8 cellular contexts compared by ENCODE assay signal in genomic region chr11:64759722-64760719, GRCh38. TPM values are rescaled to one million over a fixed set of nuclear protein-coding genes. Genes with fewer than 3 reads are reported as not detected.
DNase-seq lines count a peak whose midpoint lies in the region; ATAC-seq and TF ChIP-seq lines count a peak whose summit lies in the region.

Gene PYGM (minus strand): TSS chr11:64759974. CDS start chr11:64759898, 76 bp downstream.

- peak within 1 kb of the TSS; percentile 54 to 96 (median 75) for H3K4me3 Mint-ChIP-seq in naive thymus-derived CD4-positive, alpha-beta T cell

- no peaks in the 10 kb centered on the region for H3K27me3 Mint-ChIP-seq in naive thymus-derived CD4-positive, alpha-beta T cell

- H3K4me3 ChIP-seq in BE2C (ENCODE audit: low read depth, low read length) (no peak within 1 kb of the TSS), Peyer's patch (peak within 1 kb of the TSS in 1 of 4 donors; percentile 21)
- no peak within 1 kb of the TSS for H3K4me3 ChIP-seq in naive thymus-derived CD4-positive, alpha-beta T cell (ENCODE audit: low read length)

- POLR2A ChIA-PET in naive thymus-derived CD4-positive, alpha-beta T cell (lab: Charles Lee), result interaction anchor here (0.6 to 39.7 kb wide), 7 partner anchors 5 to 430 kb away, joined by 3 to 1956 read pairs (median 4); partner anchors contain the start of genes PYGM, RASGRP2 and SF1

- H3K9me3 ChIP-seq in BE2C (no peaks in the 10 kb centered on the region), Peyer's patch (no peaks in the 10 kb centered on the region)
- no peaks in the 10 kb centered on the region for H3K9me3 ChIP-seq in naive thymus-derived CD4-positive, alpha-beta T cell (ENCODE audit: control insufficient read depth in 2 of 3, low read length in 3 of 3)

- H3K36me3 Mint-ChIP-seq in naive thymus-derived CD4-positive, alpha-beta T cell, result peaks cover 12 to 25% (median 16%) of the 10 kb centered on the region in 5 donors

- no peak for TF ChIP-seq POLR2A in Peyer's patch (IDR thresholded peaks at IDR 0.05)

- peaks cover 0 to 9% (median 0%) of the 10 kb centered on the region in 11 donors for H3K9me3 Mint-ChIP-seq in naive thymus-derived CD4-positive, alpha-beta T cell

- H3K27ac Mint-ChIP-seq in naive thymus-derived CD4-positive, alpha-beta T cell, result peak within 1 kb of the TSS; percentile 86 to 95 (median 92)

- H3K36me3 ChIP-seq in BE2C, result peaks cover 24% of the 10 kb centered on the region
- peaks cover 0 to 26% (median 0%) of the 10 kb centered on the region in 3 donors for H3K36me3 ChIP-seq in Peyer's patch
- peaks cover 0 to 20% (median 4%) of the 10 kb centered on the region in 3 experiments for H3K36me3 ChIP-seq in naive thymus-derived CD4-positive, alpha-beta T cell (ENCODE audit: control insufficient read depth in 2 of 3, insufficient read depth in 3 of 3, low read length in 3 of 3)

- H3K27ac ChIP-seq in Peyer's patch, result peak within 1 kb of the TSS in 3 of 4 donors; percentile 39 to 85 (median 62)
- peak within 1 kb of the TSS; percentile 49 for H3K27ac ChIP-seq in naive thymus-derived CD4-positive, alpha-beta T cell (ENCODE audit: low read depth, low read length)

- ATAC-seq in esophagus mucosa (peak; percentile 5), GM18511 (IDR thresholded peaks at IDR 0.05; ENCODE audit: unreplicated experiment) (no peak), GM21367 (IDR thresholded peaks at IDR 0.05; ENCODE audit: unreplicated experiment) (no peak), HG03439 (IDR thresholded peaks at IDR 0.05; ENCODE audit: unreplicated experiment) (no peak)
- ATAC-seq in naive thymus-derived CD4-positive, alpha-beta T cell, result no peak

- H3K4me1 Mint-ChIP-seq in naive thymus-derived CD4-positive, alpha-beta T cell, result peaks cover 44 to 74% (median 62%) of the 10 kb centered on the region in 7 donors

- CTCF ChIA-PET in naive thymus-derived CD4-positive, alpha-beta T cell (lab: Charles Lee), result interaction anchor here (0.9 to 19.1 kb wide), 6 partner anchors 8 to 556 kb away, joined by 3 to 305 read pairs (median 6); partner anchors contain the start of genes RASGRP2 and SF1

- H3K4me1 ChIP-seq in BE2C (peaks cover 8% of the 10 kb centered on the region), Peyer's patch (peaks cover 0 to 45% (median 37%) of the 10 kb centered on the region in 4 donors)
- peaks cover 51 to 70% of the 10 kb centered on the region in 2 donors for H3K4me1 ChIP-seq in naive thymus-derived CD4-positive, alpha-beta T cell (ENCODE audit: control insufficient read depth in 2 of 2, insufficient read depth in 2 of 2, low read length in 2 of 2)

- DNase-seq in BE2C, result peak; percentile 60
- DNase-seq in Peyer's patch, result peak in 2 of 3 donors; percentile 47 to 49
- DNase-seq in naive thymus-derived CD4-positive, alpha-beta T cell, result peak in 1 of 9 donors; percentile 24
- no peak for DNase-seq in 8988T

- TF ChIP-seq CTCF in BE2C (IDR thresholded peaks at IDR 0.05; ENCODE audit: low read depth, low read length) (no peak), Peyer's patch (IDR thresholded peaks at IDR 0.05) (no peak)

- H3K27me3 ChIP-seq in BE2C (no peaks in the 10 kb centered on the region), Peyer's patch (no peaks in the 10 kb centered on the region)
- no peaks in the 10 kb centered on the region for H3K27me3 ChIP-seq in naive thymus-derived CD4-positive, alpha-beta T cell (ENCODE audit: control insufficient read depth in 2 of 2, insufficient read depth in 2 of 2, low read length in 2 of 2)

- intact Hi-C loops in naive thymus-derived CD4-positive, alpha-beta T cell (cut with micrococcal nuclease), result no loop called here

RNA-seq across cellular contexts. Expression of gene PYGM, which starts in this region (rescaled TPM):
- 3.9 TPM for polyA plus RNA-seq in BE2C (2012; ENCODE audit: insufficient read depth, insufficient read length, low read depth)
- total RNA-seq in Peyer's patch, result 1 to 10 TPM in 3 of 4 donors, not detected in 1; 2.4 to 5.0 (median 2.5) TPM
- total RNA-seq in esophagus mucosa, result 0.44 TPM
- total RNA-seq in naive thymus-derived CD4-positive, alpha-beta T cell, result 10 to 100 TPM in 4 of 5 experiments, 1 to 10 TPM in 1; 8.0 to 16.2 (median 13.9) TPM
- under 1 TPM; 0.26 to 0.64 TPM for polyA plus RNA-seq in naive thymus-derived CD4-positive, alpha-beta T cell

Comparison
In these comparisons a context has a peak if more than half of its experiments do, and no peak if none do; other contexts are left out.
1. Peak in ATAC-seq in esophagus mucosa; RNA of the gene not detected or under 1 TPM.